21 cellular contexts compared by ENCODE assay signal in the genomic region with DNA sequence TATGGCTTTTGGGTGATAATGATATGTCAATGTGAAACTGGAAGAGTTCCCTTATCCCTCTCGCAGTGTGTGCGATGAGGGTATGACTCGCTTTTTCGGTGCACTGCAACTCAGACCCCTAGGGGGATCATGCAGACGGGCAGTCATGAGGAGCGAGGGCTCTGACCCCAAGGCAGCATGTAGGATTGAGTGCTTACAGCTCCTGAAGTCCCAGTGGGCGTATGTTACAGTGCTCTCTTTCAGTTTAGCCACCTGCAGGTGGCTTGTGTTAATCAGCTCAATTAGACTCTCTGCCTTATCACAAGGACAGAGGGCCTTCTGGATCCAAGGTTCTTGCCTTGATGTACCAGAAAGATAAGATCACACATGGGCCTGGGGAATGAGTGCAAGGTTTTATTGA.
A peak's percentile ranks its signal among the peaks of the same experiment; 100 is the strongest.
DNase-seq lines count a peak whose midpoint lies in the region; ATAC-seq and TF ChIP-seq lines count a peak whose summit lies in the region.
"Had no signal": no experiment of that assay in that cellular context is flagged by ENCODE, and none has a peak within 500 bp of the region (broad histone marks: within the 10 kb centered on the region; RNA-seq: fewer than 3 reads in every experiment).

No MANE protein-coding gene starts in this region.

- intact Hi-C loops in lower leg skin (cut with DNase I; ENCODE audit: low total_unique reads) (no loop called here), thyroid gland (cut with DNase I) (no loop called here)

- no peaks in the 10 kb centered on the region for H3K27me3 ChIP-seq in Karpas-422 (ENCODE audit: low read length)
- H3K27me3 ChIP-seq in hepatocyte = no peaks in the 10 kb centered on the region
- no peaks in the 10 kb centered on the region for H3K27me3 ChIP-seq in thyroid gland
- H3K27me3 ChIP-seq: body of pancreas had no signal

- no peak overlapping the region for H3K4me2 ChIP-seq in Karpas-422 (ENCODE audit: low read depth, low read length, poor library complexity, severe bottlenecking)
- H3K4me2 ChIP-seq in hepatocyte = no peak overlapping the region
- H3K4me2 ChIP-seq: KMS-11 had no signal

- H3K9ac ChIP-seq in Karpas-422 (ENCODE audit: low read length) = no peak overlapping the region
- H3K9ac ChIP-seq: KMS-11 had no signal

- TF ChIP-seq POLR2A in lower leg skin (IDR thresholded peaks at IDR 0.05) (no peak), thyroid gland (IDR thresholded peaks at IDR 0.05) (no peak)

- H3K36me3 ChIP-seq in Karpas-422 (ENCODE audit: insufficient read depth, low read length) = no peaks in the 10 kb centered on the region
- H3K36me3 ChIP-seq in hepatocyte (replicated peaks; ENCODE audit: insufficient read depth, low read depth) = no peaks in the 10 kb centered on the region
- H3K36me3 ChIP-seq in thyroid gland = no peaks in the 10 kb centered on the region

- TF ChIP-seq CTCF in GM12872 (IDR thresholded peaks at IDR 0.05; ENCODE audit: insufficient read depth, low read depth, low read length) (peak; percentile 32; the same call in 2 of the 3 replicates), hepatocyte (IDR thresholded peaks at IDR 0.05; ENCODE audit: poor library complexity) (no peak), lower leg skin (IDR thresholded peaks at IDR 0.05) (no peak), thyroid gland (IDR thresholded peaks at IDR 0.05) (no peak)

- H3K79me2 ChIP-seq in Karpas-422 (ENCODE audit: low read length) = no peaks in the 10 kb centered on the region
- no peaks in the 10 kb centered on the region for H3K79me2 ChIP-seq in hepatocyte

- DNase-seq in Karpas-422 = peak; percentile 46
- peak; percentile 4 for DNase-seq in hepatocyte (ENCODE audit: low spot score)
- no peak for DNase-seq in lower leg skin (ENCODE audit: low spot score in 2 of 2)
- no peak for DNase-seq in thyroid gland
- no peak for DNase-seq in activated CD4-positive, CD25-positive, alpha-beta regulatory T cell treated with anti-CD3 and anti-CD28 coated beads, Interleukin-2, amount 50 U/mL, for 72 hours
- DNase-seq in activated effector memory CD4-positive, alpha-beta T cell treated with anti-CD3 and anti-CD28 coated beads, Interleukin-2, amount 50 U/mL, for 16 hours = no peak
- DNase-seq: activated CD4-positive, alpha-beta T cell treated with anti-CD3 and anti-CD28 coated beads, Interleukin-2, amount 10 ng/mL, durations not matched to agents 24 days and 14 days; activated CD8-positive, alpha-beta memory T cell treated with anti-CD3 and anti-CD28 coated beads, Interleukin-2, amount 50 U/mL, for 4 hours; body of pancreas; GF-D8; midbrain; NCI-H1105; NCI-H2081 treated with DMSO at 0.1 percent for 48 hours; NCI-H510A; stimulated activated CD4-positive, alpha-beta T cell treated with anti-CD3 and anti-CD28 coated beads, Interleukin-1b, Interleukin-23, amount 100 ng/mL, for 48 hours; stimulated activated naive B cell treated with anti-CD40 and anti-IgM and Interleukin-4, amounts not matched to agents 10 μg/mL and 1 μg/mL and 100 μg/mL, for 72 hours; SW 1271 had no signal

- no peaks in the 10 kb centered on the region for H3K9me3 ChIP-seq in Karpas-422 (ENCODE audit: low read length)
- no peaks in the 10 kb centered on the region for H3K9me3 ChIP-seq in hepatocyte (ENCODE audit: low read depth)
- H3K9me3 ChIP-seq in thyroid gland = no peaks in the 10 kb centered on the region
- H3K9me3 ChIP-seq: body of pancreas had no signal

- H4K20me1 ChIP-seq in Karpas-422 (ENCODE audit: insufficient read depth, low read depth, low read length) (no peaks in the 10 kb centered on the region), hepatocyte (ENCODE audit: insufficient read depth, poor library complexity, severe bottlenecking) (no peaks in the 10 kb centered on the region)

- no peaks in the 10 kb centered on the region for H3K9me2 ChIP-seq in Karpas-422 (replicated peaks; ENCODE audit: insufficient read depth, low read length)
- no peaks in the 10 kb centered on the region for H3K9me2 ChIP-seq in hepatocyte (replicated peaks; ENCODE audit: insufficient read depth)

- H3K27ac ChIP-seq in Karpas-422 (ENCODE audit: low read length) (no peak overlapping the region), hepatocyte (no peak overlapping the region), thyroid gland (no peak overlapping the region)
- H3K27ac ChIP-seq: body of pancreas, KMS-11 had no signal

- H3K4me3 ChIP-seq in Karpas-422 (ENCODE audit: low read length) (no peak overlapping the region), hepatocyte (no peak overlapping the region), lower leg skin (ENCODE audit: low read depth, poor library complexity, severe bottlenecking) (no peak overlapping the region), thyroid gland (replicated peaks in 1 of 3) (no peak overlapping the region)
- H3K4me3 ChIP-seq: body of pancreas had no signal

- H2AFZ ChIP-seq in Karpas-422 (ENCODE audit: low read length) (no peak overlapping the region), hepatocyte (no peak overlapping the region)

- no peaks in the 10 kb centered on the region for H3K4me1 ChIP-seq in Karpas-422 (ENCODE audit: low read length)
- no peaks in the 10 kb centered on the region for H3K4me1 ChIP-seq in hepatocyte (ENCODE audit: insufficient read depth)
- H3K4me1 ChIP-seq in thyroid gland = no peaks in the 10 kb centered on the region
- H3K4me1 ChIP-seq: body of pancreas had no signal

- peak; percentile 56 for ATAC-seq in GM19351 (IDR thresholded peaks at IDR 0.05; ENCODE audit: unreplicated experiment)
- ATAC-seq: body of pancreas, left lobe of liver had no signal

- 75% methylated on average over 7 of the region's 7 CpGs for WGBS in hepatocyte (ENCODE audit: low lambda C conversion rate, missing lambda C conversion rate)
- 86 to 95% methylated on average over 7 of the region's 7 CpGs for WGBS in lower leg skin, 2 donors
- WGBS in thyroid gland, 2 donors = 71 to 74% methylated on average over 7 of the region's 7 CpGs

Comparison
In these comparisons a context has a peak if more than half of its experiments do, and no peak if none do; other contexts are left out.
1. DNase-seq: peak in Karpas-422 (single experiment) and hepatocyte (single experiment); none in lower leg skin (0 of 2), thyroid gland (0 of 2), activated CD4-positive, CD25-positive, alpha-beta regulatory T cell treated with anti-CD3 and anti-CD28 coated beads, Interleukin-2, amount 50 U/mL, for 72 hours (single experiment) and activated effector memory CD4-positive, alpha-beta T cell treated with anti-CD3 and anti-CD28 coated beads, Interleukin-2, amount 50 U/mL, for 16 hours (single experiment).